ENCODE assay signal across 15 cellular contexts in the genomic region with DNA sequence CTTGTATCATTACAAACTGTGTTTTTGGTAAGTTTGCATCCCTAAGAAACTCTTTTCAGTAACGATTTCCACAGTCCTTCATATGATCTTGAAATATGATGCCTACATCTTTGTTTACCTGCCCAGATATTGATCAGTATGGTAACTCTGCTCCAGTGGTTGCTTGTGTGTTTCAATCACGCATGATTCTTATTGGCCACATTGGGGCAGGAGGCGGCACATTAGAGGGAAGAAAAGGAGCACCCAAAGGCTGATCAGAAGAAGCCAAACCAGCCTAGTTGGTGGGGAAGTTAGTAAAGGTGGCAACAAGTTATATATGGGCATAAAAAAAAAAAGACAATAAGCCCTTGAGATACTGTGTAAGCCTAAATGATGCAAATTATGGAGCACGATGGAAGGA.
DNase-seq lines count a peak whose midpoint lies in the region; ATAC-seq and TF ChIP-seq lines count a peak whose summit lies in the region.
"Had no signal": no experiment of that assay in that cellular context is flagged by ENCODE, and none has a peak within 500 bp of the region (broad histone marks: within the 10 kb centered on the region; RNA-seq: fewer than 3 reads in every experiment).

No MANE protein-coding gene starts in this region.

- H3K79me2 ChIP-seq in smooth muscle cell (ENCODE audit: low read depth) (no peaks in the 10 kb centered on the region), MM.1S (ENCODE audit: low read length) (no peaks in the 10 kb centered on the region)

- no peak for TF ChIP-seq POLR2A in esophagus muscularis mucosa (IDR thresholded peaks at IDR 0.05; ENCODE audit: low read depth)

- no peaks in the 10 kb centered on the region for H3K9me3 Mint-ChIP-seq in activated naive CD8-positive, alpha-beta T cell treated with anti-CD3 and anti-CD28 coated beads, Interleukin-2, amount 50 U/mL, for 24 hours
- peaks cover 3% of the 10 kb centered on the region for H3K9me3 Mint-ChIP-seq in activated naive CD8-positive, alpha-beta T cell treated with anti-CD3 and anti-CD28 coated beads for 36 hours
- no peaks in the 10 kb centered on the region for H3K9me3 Mint-ChIP-seq in HFFc6
- H3K9me3 Mint-ChIP-seq: stimulated activated effector memory CD8-positive, alpha-beta T cell treated with anti-CD3 and anti-CD28 coated beads, Interleukin-12 subunit alpha, Interleukin-12 subunit beta, amount 100 ng/mL, for 72 hours had no signal

- H3K9ac ChIP-seq in smooth muscle cell (ENCODE audit: low read depth) (no peak overlapping the region), MM.1S (ENCODE audit: low read length) (no peak overlapping the region)

- H3K36me3 Mint-ChIP-seq in activated naive CD8-positive, alpha-beta T cell treated with anti-CD3 and anti-CD28 coated beads, Interleukin-2, amount 50 U/mL, for 24 hours (ENCODE audit: low read depth), result peaks cover 39% of the 10 kb centered on the region
- peaks cover 44% of the 10 kb centered on the region for H3K36me3 Mint-ChIP-seq in activated naive CD8-positive, alpha-beta T cell treated with anti-CD3 and anti-CD28 coated beads for 36 hours
- H3K36me3 Mint-ChIP-seq in HFFc6 (ENCODE audit: low read depth), result peaks cover 50% of the 10 kb centered on the region
- H3K36me3 Mint-ChIP-seq: stimulated activated effector memory CD8-positive, alpha-beta T cell treated with anti-CD3 and anti-CD28 coated beads, Interleukin-12 subunit alpha, Interleukin-12 subunit beta, amount 100 ng/mL, for 72 hours had no signal

- H3K36me3 ChIP-seq in smooth muscle cell (ENCODE audit: low read depth) (no peaks in the 10 kb centered on the region), esophagus muscularis mucosa (peaks cover 12 to 29% (median 17%) of the 10 kb centered on the region in 4 donors), MM.1S (replicated peaks; ENCODE audit: insufficient read depth, low read length) (no peaks in the 10 kb centered on the region)

- H3K27ac ChIP-seq in smooth muscle cell (ENCODE audit: low read depth), result no peak overlapping the region
- H3K27ac ChIP-seq in esophagus muscularis mucosa (replicated peaks in 1 of 4), result no peak overlapping the region
- no peak overlapping the region for H3K27ac ChIP-seq in MM.1S (ENCODE audit: low read length)
- H3K27ac ChIP-seq: epithelial cell of prostate had no signal

- H3K27ac Mint-ChIP-seq in activated naive CD8-positive, alpha-beta T cell treated with anti-CD3 and anti-CD28 coated beads, Interleukin-2, amount 50 U/mL, for 24 hours, result peak overlapping the region; percentile 68
- H3K27ac Mint-ChIP-seq in activated naive CD8-positive, alpha-beta T cell treated with anti-CD3 and anti-CD28 coated beads for 36 hours, result no peak overlapping the region
- H3K27ac Mint-ChIP-seq in HFFc6, result no peak overlapping the region; the same call in 1 of the 2 replicates

- H3K4me1 Mint-ChIP-seq in activated naive CD8-positive, alpha-beta T cell treated with anti-CD3 and anti-CD28 coated beads, Interleukin-2, amount 50 U/mL, for 24 hours, result peaks cover 27% of the 10 kb centered on the region
- peaks cover 9% of the 10 kb centered on the region for H3K4me1 Mint-ChIP-seq in activated naive CD8-positive, alpha-beta T cell treated with anti-CD3 and anti-CD28 coated beads for 36 hours
- H3K4me1 Mint-ChIP-seq in HFFc6 (ENCODE audit: low read depth), result peaks cover 21% of the 10 kb centered on the region

- no peak for TF ChIP-seq EP300 in esophagus muscularis mucosa (IDR thresholded peaks at IDR 0.05)

- H3K4me2 ChIP-seq in smooth muscle cell, result no peak overlapping the region
- no peak overlapping the region for H3K4me2 ChIP-seq in MM.1S (ENCODE audit: low read depth, low read length)

- no peaks in the 10 kb centered on the region for H3K4me1 ChIP-seq in smooth muscle cell (ENCODE audit: low read depth)
- no peaks in the 10 kb centered on the region for H3K4me1 ChIP-seq in esophagus muscularis mucosa
- no peaks in the 10 kb centered on the region for H3K4me1 ChIP-seq in MM.1S (ENCODE audit: low read length)

- in situ Hi-C loops in astrocyte of the cerebellum (cut with HindIII; ENCODE audit: low sequenced_read_pairs), result loop anchor here (25.0 kb wide), 2 partner anchors 182 to 1332 kb away; no protein-coding TSS in a partner anchor

- H3K9me3 ChIP-seq in smooth muscle cell (replicated peaks; ENCODE audit: low read depth) (no peaks in the 10 kb centered on the region), esophagus muscularis mucosa (no peaks in the 10 kb centered on the region), MM.1S (replicated peaks; ENCODE audit: insufficient read depth, low read length) (no peaks in the 10 kb centered on the region)

- H4K20me1 ChIP-seq in smooth muscle cell (ENCODE audit: low read depth) (no peaks in the 10 kb centered on the region), MM.1S (ENCODE audit: insufficient read depth, low read length) (no peaks in the 10 kb centered on the region)

- no peak for ATAC-seq in activated naive CD8-positive, alpha-beta T cell treated with anti-CD3 and anti-CD28 coated beads, Interleukin-2, amount 50 U/mL, for 24 hours
- ATAC-seq in GM21381 (IDR thresholded peaks at IDR 0.05; ENCODE audit: unreplicated experiment), result no peak

- no peak overlapping the region for H2AFZ ChIP-seq in smooth muscle cell (ENCODE audit: low read depth)
- H2AFZ ChIP-seq in MM.1S (ENCODE audit: low read length), result no peak overlapping the region

- H3K4me3 ChIP-seq in astrocyte of the cerebellum (ENCODE audit: low read depth, low read length), result no peak overlapping the region
- H3K4me3 ChIP-seq in smooth muscle cell, result no peak overlapping the region
- H3K4me3 ChIP-seq in esophagus muscularis mucosa, result no peak overlapping the region
- no peak overlapping the region for H3K4me3 ChIP-seq in MM.1S (ENCODE audit: low read length)

- H3F3A ChIP-seq in smooth muscle cell (ENCODE audit: low read depth), result no peaks in the 10 kb centered on the region
- H3F3A ChIP-seq in MM.1S (ENCODE audit: insufficient read depth, low read length), result no peaks in the 10 kb centered on the region

- 82% methylated on average over 4 of the region's 4 CpGs for WGBS in smooth muscle cell (ENCODE audit: low lambda C conversion rate)
- 90% methylated on average over 4 of the region's 4 CpGs for WGBS in esophagus muscularis mucosa

- DNase-seq in activated naive CD8-positive, alpha-beta T cell treated with anti-CD3 and anti-CD28 coated beads, Interleukin-2, amount 50 U/mL, for 24 hours, result no peak
- DNase-seq in activated naive CD8-positive, alpha-beta T cell treated with anti-CD3 and anti-CD28 coated beads for 36 hours, result no peak
- no peak for DNase-seq in HFFc6
- DNase-seq in astrocyte of the cerebellum (ENCODE audit: low read depth), result no peak
- DNase-seq in smooth muscle cell (lab: John Stamatoyannopoulos, UW; ENCODE audit: unreplicated experiment), result no peak
- DNase-seq in esophagus muscularis mucosa (ENCODE audit: extremely low spot score), result no peak
- no peak for DNase-seq in MM.1S
- DNase-seq: DMS 273 treated with DMSO at 0.1 percent for 48 hours, islet precursor cell, mesendoderm, NCI-H187, trophoblast cell had no signal

- H3K27me3 ChIP-seq in smooth muscle cell (ENCODE audit: low read depth), result no peaks in the 10 kb centered on the region
- H3K27me3 ChIP-seq in esophagus muscularis mucosa, result no peaks in the 10 kb centered on the region
- H3K27me3 ChIP-seq in MM.1S (replicated peaks; ENCODE audit: insufficient read depth, low read length), result no peaks in the 10 kb centered on the region

- intact Hi-C loops in esophagus muscularis mucosa (cut with DNase I), result no loop called here

- TF ChIP-seq CTCF in HFFc6 (IDR thresholded peaks at IDR 0.05), result no peak
- TF ChIP-seq CTCF in astrocyte of the cerebellum (IDR thresholded peaks at IDR 0.05; ENCODE audit: low read depth, low read length, missing control alignments), result peak; percentile 19
- TF ChIP-seq CTCF in smooth muscle cell (IDR thresholded peaks at IDR 0.05; ENCODE audit: borderline replicate concordance, insufficient read depth, poor library complexity, severe bottlenecking), result peak; percentile 18
- TF ChIP-seq CTCF in esophagus muscularis mucosa (IDR thresholded peaks at IDR 0.05), result no peak
- no peak for TF ChIP-seq CTCF in MM.1S (IDR thresholded peaks at IDR 0.05; ENCODE audit: low read length)

- no peaks in the 10 kb centered on the region for H3K27me3 Mint-ChIP-seq in activated naive CD8-positive, alpha-beta T cell treated with anti-CD3 and anti-CD28 coated beads, Interleukin-2, amount 50 U/mL, for 24 hours
- H3K27me3 Mint-ChIP-seq in activated naive CD8-positive, alpha-beta T cell treated with anti-CD3 and anti-CD28 coated beads for 36 hours, result no peaks in the 10 kb centered on the region
- H3K27me3 Mint-ChIP-seq in HFFc6 (ENCODE audit: insufficient read depth), result no peaks in the 10 kb centered on the region

- H3K4me3 Mint-ChIP-seq in activated naive CD8-positive, alpha-beta T cell treated with anti-CD3 and anti-CD28 coated beads, Interleukin-2, amount 50 U/mL, for 24 hours, result no peak overlapping the region
- H3K4me3 Mint-ChIP-seq in activated naive CD8-positive, alpha-beta T cell treated with anti-CD3 and anti-CD28 coated beads for 36 hours, result no peak overlapping the region
- peak overlapping the region; percentile 42; the same call in 1 of the 2 replicates for H3K4me3 Mint-ChIP-seq in HFFc6
- H3K4me3 Mint-ChIP-seq: stimulated activated effector memory CD8-positive, alpha-beta T cell treated with anti-CD3 and anti-CD28 coated beads, Interleukin-12 subunit alpha, Interleukin-12 subunit beta, amount 100 ng/mL, for 72 hours had no signal

- H3K9me2 ChIP-seq in MM.1S (replicated peaks; ENCODE audit: insufficient read depth, low read length), result no peaks in the 10 kb centered on the region

Comparison
In these comparisons a context has a peak if more than half of its experiments do, and no peak if none do; other contexts are left out.
1. CTCF ChIP-seq: peak in astrocyte of the cerebellum (single experiment) and smooth muscle cell (single experiment); none in HFFc6 (single experiment), esophagus muscularis mucosa (0 of 3) and MM.1S (single experiment).